In genomic region chr15:101351736-101352135, GRCh38 we compare ENCODE assay signal across 28 cellular contexts. TPM values are rescaled to one million over a fixed set of nuclear protein-coding genes. Genes with fewer than 3 reads are reported as not detected.
DNase-seq lines count a peak whose midpoint lies in the region; ATAC-seq, FAIRE-seq and TF ChIP-seq lines count a peak whose summit lies in the region.
"Had no signal": no experiment of that assay in that cellular context is flagged by ENCODE, and none has a peak within 500 bp of the region (broad histone marks: within the 10 kb centered on the region; RNA-seq: fewer than 3 reads in every experiment).

No MANE protein-coding gene starts in this region.

- H4K20me1 ChIP-seq in osteoblast (ENCODE audit: insufficient read depth, low read length) = no peaks in the 10 kb centered on the region
- no peaks in the 10 kb centered on the region for H4K20me1 ChIP-seq in PC-3 (ENCODE audit: low read length)
- H4K20me1 ChIP-seq: BLaER1 treated with 17β-estradiol and CSF1 and Interleukin-3, amounts not matched to agents 10 nM and 100 nM had no signal

- no peak overlapping the region for H2AFZ ChIP-seq in osteoblast (ENCODE audit: low read length)
- no peak overlapping the region for H2AFZ ChIP-seq in PC-3 (ENCODE audit: low read length)
- H2AFZ ChIP-seq: GM23248 had no signal

- H3K4me2 ChIP-seq in osteoblast (ENCODE audit: insufficient read depth, low read length) = no peak overlapping the region
- H3K4me2 ChIP-seq in PC-3 (ENCODE audit: low read length) = no peak overlapping the region
- H3K4me2 ChIP-seq: A549; BLaER1 treated with 17β-estradiol and CSF1 and Interleukin-3, amounts not matched to agents 10 nM and 100 nM had no signal

- ATAC-seq in PC-3 = no peak
- ATAC-seq: A549 had no signal

- no peak for TF ChIP-seq CTCF in osteoblast (IDR thresholded peaks at IDR 0.05; ENCODE audit: extremely low read depth, low read depth, low read length)
- no peak for TF ChIP-seq CTCF in PC-3 (conservative IDR thresholded peaks at IDR 0.05; ENCODE audit: low read depth, low read length)
- TF ChIP-seq CTCF in D721Med (IDR thresholded peaks at IDR 0.05; ENCODE audit: insufficient read depth, missing control alignments) = no peak

- H3K79me2 ChIP-seq in osteoblast (ENCODE audit: insufficient read depth, low read length) = no peaks in the 10 kb centered on the region
- H3K79me2 ChIP-seq in PC-3 (ENCODE audit: low read length) = no peaks in the 10 kb centered on the region

- in situ Hi-C loops in G401 (cut with HindIII; ENCODE audit: low sequenced_read_pairs) = no loop called here

- H3K9ac ChIP-seq in PC-3 (ENCODE audit: low read length) = no peak overlapping the region
- H3K9ac ChIP-seq: BLaER1 treated with 17β-estradiol and CSF1 and Interleukin-3, amounts not matched to agents 10 nM and 100 nM; GM23248 had no signal

- BruUV-seq in PC-3 (replicated peaks; lab: Mats Ljungman, UMichigan) = no TSS peak

- no peaks in the 10 kb centered on the region for H3K9me2 ChIP-seq in PC-3 (replicated peaks; ENCODE audit: low read length)

- intact Hi-C loops in PC-3 (cut with micrococcal nuclease) = no loop called here

- H3F3A ChIP-seq in PC-3 (ENCODE audit: low read length, unreplicated experiment) = no peaks in the 10 kb centered on the region

- H3K36me3 ChIP-seq in osteoblast (ENCODE audit: insufficient read depth, low read length) = no peaks in the 10 kb centered on the region
- H3K36me3 ChIP-seq in PC-3 (ENCODE audit: low read depth, low read length) = no peaks in the 10 kb centered on the region
- H3K36me3 ChIP-seq: BE2C; BLaER1 treated with 17β-estradiol and CSF1 and Interleukin-3, amounts not matched to agents 10 nM and 100 nM had no signal

- DNase-seq in G401 (ENCODE audit: low spot score) = peak; percentile 12
- DNase-seq in NCI-H69 (lab: John Stamatoyannopoulos, UW) = peak; percentile 38
- peak; percentile 48 for DNase-seq in osteoblast (ENCODE audit: insufficient read length, low spot score, missing footprints)
- no peak for DNase-seq in substantia nigra (lab: John Stamatoyannopoulos, UW)
- DNase-seq in PC-3 = no peak
- DNase-seq in DMS53 treated with DMSO at 0.1 percent for 48 hours (lab: John Stamatoyannopoulos, UW; ENCODE audit: unreplicated experiment) = no peak
- DNase-seq in D721Med (ENCODE audit: insufficient read length, low spot score) = no peak
- DNase-seq: 8988T; ACHN; AML-193; BE2C; Calu3; CD4-positive, alpha-beta T cell; CD8-positive, alpha-beta memory T cell; COR-L47; DMS153; DMS79; EL; GF-D8; GM23248; H7; HCEC 1CT had no signal

- no peak for FAIRE-seq in D721Med (lab: Jason Lieb, UNC)
- FAIRE-seq: GM12891, GM18507, GM19239, H1 had no signal

- CTCF ChIA-PET in PC-3 (lab: Charles Lee) = no interaction called here

- H3K4me3 ChIP-seq in osteoblast (ENCODE audit: insufficient read depth, low read length) = no peak overlapping the region
- no peak overlapping the region for H3K4me3 ChIP-seq in PC-3 (ENCODE audit: low read length)
- H3K4me3 ChIP-seq: A549; BLaER1 treated with 17β-estradiol and CSF1 and Interleukin-3, amounts not matched to agents 10 nM and 100 nM; GM23248 had no signal

- H3K27me3 ChIP-seq in osteoblast (ENCODE audit: insufficient read depth, low read length) (peaks cover 6% of the 10 kb centered on the region), PC-3 (ENCODE audit: low read length) (peaks cover 46% of the 10 kb centered on the region)
- H3K27me3 ChIP-seq: BE2C; BLaER1 treated with 17β-estradiol and CSF1 and Interleukin-3, amounts not matched to agents 10 nM and 100 nM had no signal

- H3K4me1 ChIP-seq in osteoblast (ENCODE audit: insufficient read depth, low read length) (no peaks in the 10 kb centered on the region), PC-3 (ENCODE audit: insufficient read depth, low read length) (no peaks in the 10 kb centered on the region)
- H3K4me1 ChIP-seq: BE2C had no signal

- H3K27ac ChIP-seq in osteoblast (ENCODE audit: low read depth, low read length) (no peak overlapping the region), substantia nigra (ENCODE audit: low read depth, low read length, poor library complexity, severe bottlenecking) (no peak overlapping the region), PC-3 (ENCODE audit: low read length) (no peak overlapping the region)
- H3K27ac ChIP-seq: A549; BLaER1 treated with 17β-estradiol and CSF1 and Interleukin-3, amounts not matched to agents 10 nM and 100 nM; GM23248 had no signal

- H3K9me3 ChIP-seq in osteoblast (ENCODE audit: low read depth, low read length) (no peaks in the 10 kb centered on the region), PC-3 (ENCODE audit: low read length) (no peaks in the 10 kb centered on the region)
- H3K9me3 ChIP-seq: A549; BE2C; BLaER1 treated with 17β-estradiol and CSF1 and Interleukin-3, amounts not matched to agents 10 nM and 100 nM had no signal

- POLR2A ChIA-PET in PC-3 (lab: Charles Lee; ENCODE audit: unreplicated experiment) = no interaction called here

RNA-seq across cellular contexts. Expression of gene SNRPA1, which starts 56.7 kb away (rescaled TPM):
- 74.6 and 106 TPM in 2 replicates for total RNA-seq in G401 (2014; rRNA removed; shearing (Covaris generic))
- total RNA-seq in osteoblast (7.1 and 9.8 TPM in 2 replicates), PC-3 (2014; rRNA removed) (66.1 and 68.2 TPM in 2 replicates)

Comparison
In these comparisons a context has a peak if more than half of its experiments do, and no peak if none do; other contexts are left out.
1. DNase-seq: peak in G401 (single experiment), NCI-H69 (single experiment) and osteoblast (single experiment); none in substantia nigra (0 of 49), PC-3 (single experiment), DMS53 treated with DMSO at 0.1 percent for 48 hours (single experiment) and D721Med (single experiment).